ENCODE assay signal across 30 cellular contexts in the genomic region with DNA sequence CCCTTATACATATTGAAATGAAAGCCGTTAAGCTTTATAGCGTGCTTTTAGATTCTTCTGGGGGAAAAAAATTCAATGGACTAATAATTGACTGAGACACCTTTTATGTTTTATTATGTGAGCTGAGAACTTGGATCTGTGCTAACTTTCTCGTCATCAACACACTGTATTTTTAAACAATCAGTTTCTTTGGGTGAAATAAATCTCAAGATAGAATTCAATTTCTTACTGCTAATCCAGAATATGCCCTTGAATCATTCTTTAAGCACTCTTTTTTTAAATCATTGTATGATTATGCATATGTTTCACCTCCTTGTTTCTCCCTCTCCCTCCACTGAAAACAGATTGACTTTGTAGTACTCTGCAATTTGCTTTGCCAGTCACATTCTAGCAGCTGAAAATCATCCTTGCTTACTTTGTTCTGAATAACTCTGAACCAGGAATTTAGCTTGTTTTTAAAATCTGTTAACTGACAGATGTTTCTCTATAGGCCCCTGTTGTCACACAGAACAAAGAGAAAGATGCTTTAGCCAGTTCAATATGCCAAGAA.
"Had no signal": no experiment of that assay in that cellular context is flagged by ENCODE, and none has a peak within 500 bp of the region (broad histone marks: within the 10 kb centered on the region; RNA-seq: fewer than 3 reads in every experiment).

No MANE protein-coding gene starts in this region.

- H3K9me3 Mint-ChIP-seq: activated CD8-positive, alpha-beta T cell treated with anti-CD3 and anti-CD28 coated beads for 36 hours; activated T-cell treated with anti-CD3 and anti-CD28 coated beads, Interleukin-2, amount 50 U/mL, for 4 hours; mesothelial cell of epicardium had no signal

- H3K4me3 Mint-ChIP-seq: activated CD8-positive, alpha-beta T cell treated with anti-CD3 and anti-CD28 coated beads for 36 hours; activated T-cell treated with anti-CD3 and anti-CD28 coated beads, Interleukin-2, amount 50 U/mL, for 4 hours; activated T-helper 17 cell treated with anti-CD3 and anti-CD28 coated beads, Interleukin-2, amount 50 U/mL, for 72 hours; immature natural killer cell; mesothelial cell of epicardium; naive B cell; stimulated activated effector memory CD8-positive, alpha-beta T cell treated with anti-CD3 and anti-CD28 coated beads, Interleukin-12 subunit alpha, Interleukin-12 subunit beta, amount 100 ng/mL, for 72 hours; stimulated activated naive CD8-positive, alpha-beta T cell treated with anti-CD3 and anti-CD28 coated beads, Interleukin-15, Interleukin-2, amounts not matched to agents 100 ng/mL and 50 ng/mL, for 24 hours had no signal

- H3K27ac ChIP-seq: breast epithelium, gastrocnemius medialis, heart left ventricle, skin epidermis, upper lobe of left lung, vagina had no signal

- H3K27ac Mint-ChIP-seq: activated CD8-positive, alpha-beta T cell treated with anti-CD3 and anti-CD28 coated beads for 36 hours; activated naive CD4-positive, alpha-beta T cell treated with anti-CD3 and anti-CD28 coated beads, Interleukin-2, amount 50 U/mL, for 72 hours; activated T-helper 17 cell treated with anti-CD3 and anti-CD28 coated beads, Interleukin-2, amount 50 U/mL, for 72 hours; immature natural killer cell; mesothelial cell of epicardium; naive B cell; progenitor cell of endocrine pancreas; stimulated activated effector memory CD8-positive, alpha-beta T cell treated with anti-CD3 and anti-CD28 coated beads, Interleukin-12 subunit alpha, Interleukin-12 subunit beta, amount 100 ng/mL, for 72 hours; stimulated activated naive CD8-positive, alpha-beta T cell treated with anti-CD3 and anti-CD28 coated beads, Interleukin-15, Interleukin-2, amounts not matched to agents 100 ng/mL and 50 ng/mL, for 24 hours had no signal

- ATAC-seq: activated CD8-positive, alpha-beta T cell treated with anti-CD3 and anti-CD28 coated beads for 36 hours; activated naive CD4-positive, alpha-beta T cell treated with anti-CD3 and anti-CD28 coated beads, Interleukin-2, amount 50 U/mL, for 72 hours; activated T-cell treated with anti-CD3 and anti-CD28 coated beads, Interleukin-2, amount 50 U/mL, for 4 hours; activated T-helper 17 cell treated with anti-CD3 and anti-CD28 coated beads, Interleukin-2, amount 50 U/mL, for 72 hours; gastrocnemius medialis; heart left ventricle; left colon; sciatic nerve; stimulated activated effector memory CD8-positive, alpha-beta T cell treated with anti-CD3 and anti-CD28 coated beads, Interleukin-12 subunit alpha, Interleukin-12 subunit beta, amount 100 ng/mL, for 72 hours had no signal

- H3K27me3 Mint-ChIP-seq: activated CD8-positive, alpha-beta T cell treated with anti-CD3 and anti-CD28 coated beads for 36 hours; naive B cell; progenitor cell of endocrine pancreas; stimulated activated naive CD8-positive, alpha-beta T cell treated with anti-CD3 and anti-CD28 coated beads, Interleukin-15, Interleukin-2, amounts not matched to agents 100 ng/mL and 50 ng/mL, for 24 hours had no signal

- DNase-seq: activated CD4-positive, alpha-beta T cell treated with anti-CD3 and anti-CD28 coated beads for 1 hour; activated CD4-positive, alpha-beta T cell treated with anti-CD3 and anti-CD28 coated beads, Interleukin-2, amount 50 U/mL, for 1 hour; activated CD8-positive, alpha-beta T cell treated with anti-CD3 and anti-CD28 coated beads for 36 hours; activated gamma-delta T cell treated with Interleukin-2 at 50 U/mL for 16 hours; activated T-cell treated with anti-CD3 and anti-CD28 coated beads, Interleukin-2, amount 50 U/mL, for 4 hours; dermis blood vessel endothelial cell; effector CD8-positive, alpha-beta T cell; erythroblast; gastrocnemius medialis; heart left ventricle; hypothalamus; immature natural killer cell; kidney; left colon; mammary epithelial cell; naive B cell; stimulated activated CD4-positive, alpha-beta T cell treated with anti-CD3 and anti-CD28 coated beads, Interleukin-12 subunit alpha, Interleukin-12 subunit beta, amount 100 ng/mL, for 4 hours; stimulated activated CD4-positive, alpha-beta T cell treated with anti-CD3 and anti-CD28 coated beads, Interleukin-4, amount 100 ng/mL, for 24 hours; T-helper 2 cell; upper lobe of left lung had no signal

- H3K4me1 Mint-ChIP-seq: activated T-helper 17 cell treated with anti-CD3 and anti-CD28 coated beads, Interleukin-2, amount 50 U/mL, for 72 hours; immature natural killer cell; naive B cell; stimulated activated effector memory CD8-positive, alpha-beta T cell treated with anti-CD3 and anti-CD28 coated beads, Interleukin-12 subunit alpha, Interleukin-12 subunit beta, amount 100 ng/mL, for 72 hours had no signal

- H3K36me3 Mint-ChIP-seq: activated naive CD4-positive, alpha-beta T cell treated with anti-CD3 and anti-CD28 coated beads, Interleukin-2, amount 50 U/mL, for 72 hours; immature natural killer cell; naive B cell; stimulated activated effector memory CD8-positive, alpha-beta T cell treated with anti-CD3 and anti-CD28 coated beads, Interleukin-12 subunit alpha, Interleukin-12 subunit beta, amount 100 ng/mL, for 72 hours had no signal
